ENCODE assay signal across 1 cellular context in the genomic region with DNA sequence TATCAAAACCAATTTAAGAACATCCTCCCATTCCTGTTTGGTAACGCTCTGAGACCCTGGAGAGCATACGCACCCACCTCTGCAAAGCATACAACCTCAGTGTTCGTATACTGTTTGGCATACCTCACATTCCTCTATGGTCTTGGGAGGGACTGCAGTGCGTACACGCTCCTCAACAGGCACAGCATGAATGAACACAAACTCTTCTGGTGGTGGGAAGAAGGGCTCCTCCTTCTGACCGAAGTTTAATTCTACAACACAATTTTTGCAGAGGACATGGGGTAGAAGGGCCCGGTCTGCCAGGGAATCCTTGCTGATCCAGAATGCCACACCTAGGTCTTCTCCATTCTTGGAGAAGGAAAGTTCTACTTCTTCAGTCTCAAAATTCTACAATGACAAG.
TF ChIP-seq lines count a peak whose summit lies in the region.

No MANE protein-coding gene starts in this region.

TF ChIP-seq in GM12878, 131 proteins besides CTCF, POLR2A, EP300 and RAD21:
- TF ChIP-seq STAT1 (conservative IDR thresholded peaks at IDR 0.05) (no peak), MEF2B (IDR thresholded peaks at IDR 0.05; ENCODE audit: partially characterized antibody, poor library complexity, severe bottlenecking) (no peak), NR2C1 (IDR thresholded peaks at IDR 0.05) (no peak), MTA3 (IDR thresholded peaks at IDR 0.05; ENCODE audit: borderline replicate concordance, low read length) (no peak), POLR2AphosphoS5 (IDR thresholded peaks at IDR 0.05; ENCODE audit: low read length) (0 out of 2 replicates have a peak, but pooled peaks have one; percentile 23), SP1 (IDR thresholded peaks at IDR 0.05; ENCODE audit: low read depth, low read length) (no peak)
- TF ChIP-seq, protein P1, sequence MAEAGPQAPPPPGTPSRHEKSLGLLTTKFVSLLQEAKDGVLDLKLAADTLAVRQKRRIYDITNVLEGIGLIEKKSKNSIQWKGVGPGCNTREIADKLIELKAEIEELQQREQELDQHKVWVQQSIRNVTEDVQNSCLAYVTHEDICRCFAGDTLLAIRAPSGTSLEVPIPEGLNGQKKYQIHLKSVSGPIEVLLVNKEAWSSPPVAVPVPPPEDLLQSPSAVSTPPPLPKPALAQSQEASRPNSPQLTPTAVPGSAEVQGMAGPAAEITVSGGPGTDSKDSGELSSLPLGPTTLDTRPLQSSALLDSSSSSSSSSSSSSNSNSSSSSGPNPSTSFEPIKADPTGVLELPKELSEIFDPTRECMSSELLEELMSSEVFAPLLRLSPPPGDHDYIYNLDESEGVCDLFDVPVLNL (IDR thresholded peaks at IDR 0.05; ENCODE audit: low read depth, low read length), result no peak
